9 cellular contexts compared by ENCODE assay signal in the genomic region with DNA sequence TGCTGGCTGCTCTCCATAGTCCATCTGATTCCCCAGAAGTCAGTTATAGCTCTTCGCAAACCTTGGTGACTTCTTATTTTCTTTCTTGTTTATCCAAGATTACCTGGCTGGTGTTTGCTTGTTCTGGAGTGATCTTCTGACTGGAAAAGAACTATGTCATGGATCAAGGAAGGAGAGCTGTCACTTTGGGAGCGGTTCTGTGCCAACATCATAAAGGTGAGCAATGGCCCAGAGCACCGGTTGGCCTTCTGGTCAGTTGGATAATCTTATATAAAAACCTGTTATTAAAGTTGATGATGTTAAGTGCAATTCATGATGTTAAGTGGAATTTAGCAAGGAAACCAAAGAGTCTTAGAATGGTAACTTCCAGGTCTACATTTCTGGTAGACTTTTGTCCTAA. TPM values are rescaled to one million over a fixed set of nuclear protein-coding genes. Genes with fewer than 3 reads are reported as not detected.
DNase-seq lines count a peak whose midpoint lies in the region; ATAC-seq and TF ChIP-seq lines count a peak whose summit lies in the region.
"Had no signal": no experiment of that assay in that cellular context is flagged by ENCODE, and none has a peak within 500 bp of the region (broad histone marks: within the 10 kb centered on the region; RNA-seq: fewer than 3 reads in every experiment).

No MANE protein-coding gene starts in this region.

- peak overlapping the region; percentile 9 for H4K91ac ChIP-seq in trophoblast cell (ENCODE audit: low read depth, low read length)

- H3K4me3 ChIP-seq in RWPE2 (ENCODE audit: severe bottlenecking) (peak overlapping the region; percentile 46), esophagus squamous epithelium (peak overlapping the region; percentile 50 to 83 (median 66)), trophoblast cell (ENCODE audit: low read depth, low read length) (no peak overlapping the region)

- DNase-seq in Calu3 (no peak), RWPE2 (ENCODE audit: low spot score) (no peak), esophagus squamous epithelium (lab: John Stamatoyannopoulos, UW) (no peak), trophoblast cell (no peak), T1000 (lab: John Stamatoyannopoulos, UW) (no peak), HPDE6-E6E7 (ENCODE audit: extremely low spot score) (no peak)

- H3K4me3 Mint-ChIP-seq in Calu3 (ENCODE audit: low read depth, unreplicated experiment): peak overlapping the region; percentile 91

- H2BK120ac ChIP-seq in trophoblast cell (ENCODE audit: insufficient read depth, low read length, poor library complexity): no peak overlapping the region

- no peak for TF ChIP-seq CTCF in Calu3 (IDR thresholded peaks at IDR 0.05; ENCODE audit: unreplicated experiment)
- TF ChIP-seq CTCF in RWPE2 (IDR thresholded peaks at IDR 0.05; ENCODE audit: poor library complexity, severe bottlenecking): no peak
- no peak for TF ChIP-seq CTCF in esophagus squamous epithelium (IDR thresholded peaks at IDR 0.05)

- no peak overlapping the region for H3K4ac ChIP-seq in trophoblast cell (ENCODE audit: low read depth, low read length)

- H2AK5ac ChIP-seq in trophoblast cell (ENCODE audit: low read length): no peak overlapping the region

- peak overlapping the region; percentile 83 for H4K8ac ChIP-seq in trophoblast cell (ENCODE audit: low read depth, low read length)

- H3K9me3 ChIP-seq in RWPE2 (ENCODE audit: severe bottlenecking): no peaks in the 10 kb centered on the region
- H3K9me3 ChIP-seq in esophagus squamous epithelium: no peaks in the 10 kb centered on the region
- H3K9me3 ChIP-seq in trophoblast cell (ENCODE audit: insufficient read depth, low read depth, low read length): no peaks in the 10 kb centered on the region

- H3K9me3 Mint-ChIP-seq in Calu3 (ENCODE audit: low read depth, unreplicated experiment): no peaks in the 10 kb centered on the region

- H3K18ac ChIP-seq in trophoblast cell (ENCODE audit: low read length): no peak overlapping the region

- peaks cover 2% of the 10 kb centered on the region for H3K79me2 ChIP-seq in trophoblast cell (ENCODE audit: control insufficient read depth, insufficient read depth, low read length, poor library complexity)

- H3K27me3 ChIP-seq in RWPE2 (ENCODE audit: insufficient read depth, poor library complexity, severe bottlenecking) (no peaks in the 10 kb centered on the region), esophagus squamous epithelium (no peaks in the 10 kb centered on the region), trophoblast cell (ENCODE audit: insufficient read depth, low read length) (no peaks in the 10 kb centered on the region)

- no peaks in the 10 kb centered on the region for H3K79me1 ChIP-seq in trophoblast cell (ENCODE audit: low read length)

- intact Hi-C loops in Calu3 (cut with micrococcal nuclease; ENCODE audit: unreplicated experiment) (no loop called here), esophagus squamous epithelium (cut with DNase I) (no loop called here)

- no TSS peak for BruUV-seq in Calu3 (replicated peaks; lab: Mats Ljungman, UMichigan)

- H3K27ac ChIP-seq in RWPE2 (ENCODE audit: poor library complexity, severe bottlenecking) (peak overlapping the region; percentile 30), esophagus squamous epithelium (peak overlapping the region; percentile 81 to 93 (median 85)), trophoblast cell (ENCODE audit: low read depth, low read length) (no peak overlapping the region)

- no peak overlapping the region for H2AFZ ChIP-seq in trophoblast cell (ENCODE audit: insufficient read depth, low read length, poor library complexity)

- ATAC-seq in RWPE2 (ENCODE audit: low read depth): no peak
- no peak for ATAC-seq in activated CD4-positive, CD25-positive, alpha-beta regulatory T cell treated with anti-CD3 and anti-CD28 coated beads, Interleukin-2, amount 50 U/mL, for 24 hours
- ATAC-seq in HG03108 (IDR thresholded peaks at IDR 0.05; ENCODE audit: unreplicated experiment): no peak

- 23 to 55% methylated on average over 3 of the region's 3 CpGs for WGBS in esophagus squamous epithelium, 2 donors
- WGBS in trophoblast cell (ENCODE audit: extremely low coverage, insufficient coverage, insufficient read length): no CpG with 5 or more reads among the region's 3 CpGs

- no peak for TF ChIP-seq POLR2A in esophagus squamous epithelium (IDR thresholded peaks at IDR 0.05)

- peak overlapping the region; percentile 95 for H3K27ac Mint-ChIP-seq in Calu3 (ENCODE audit: unreplicated experiment)

- H3K23ac ChIP-seq in trophoblast cell (ENCODE audit: low read length): no peak overlapping the region

- CTCF ChIA-PET in Calu3 (lab: Charles Lee): no interaction called here

- H3K4me1 ChIP-seq in RWPE2 (ENCODE audit: insufficient read depth, poor library complexity, severe bottlenecking) (peaks cover 5% of the 10 kb centered on the region), esophagus squamous epithelium (peaks cover 17 to 31% (median 20%) of the 10 kb centered on the region in 3 donors), trophoblast cell (ENCODE audit: control insufficient read depth in 1 of 2, insufficient read depth in 2 of 2, low read length in 2 of 2) (no peaks in the 10 kb centered on the region)

- H3K36me3 Mint-ChIP-seq in Calu3 (ENCODE audit: insufficient read depth, unreplicated experiment): peaks cover 18% of the 10 kb centered on the region

- H3K36me3 ChIP-seq in RWPE2 (ENCODE audit: low read depth) (peaks cover 32% of the 10 kb centered on the region), esophagus squamous epithelium (peaks cover under 1 to 42% (median 9%) of the 10 kb centered on the region in 3 donors), trophoblast cell (ENCODE audit: control insufficient read depth in 1 of 2, insufficient read depth in 2 of 2, low read length in 2 of 2) (peaks cover 15 to 17% of the 10 kb centered on the region in 2 experiments)

- no peaks in the 10 kb centered on the region for H3K4me1 Mint-ChIP-seq in Calu3 (ENCODE audit: low read depth, unreplicated experiment)

- no peak overlapping the region for H2BK12ac ChIP-seq in trophoblast cell (ENCODE audit: low read length)

- H3K14ac ChIP-seq in trophoblast cell (ENCODE audit: low read length): no peak overlapping the region

- H3K4me2 ChIP-seq in trophoblast cell (ENCODE audit: low read length): peak overlapping the region; percentile 93

- H4K12ac ChIP-seq in trophoblast cell (ENCODE audit: low read depth, low read length): peak overlapping the region; percentile 25

- H3K27me3 Mint-ChIP-seq in Calu3 (ENCODE audit: unreplicated experiment): no peaks in the 10 kb centered on the region

- H2BK5ac ChIP-seq in trophoblast cell (ENCODE audit: low read depth, low read length, poor library complexity): no peak overlapping the region

- H3K9ac ChIP-seq in trophoblast cell (ENCODE audit: low read length): peak overlapping the region; percentile 82

RNA-seq across cellular contexts. Expression of gene DHDDS, which starts 0.7 kb away (rescaled TPM):
- 32.8 and 42.8 TPM in 2 replicates for total RNA-seq in Calu3 (2022)
- 10 to 100 TPM; 30.3 to 49.7 (median 37.9) TPM for total RNA-seq in esophagus squamous epithelium
- polyA plus RNA-seq in trophoblast cell (2013): 46.2 and 49.7 TPM in 2 replicates

RNA-seq across cellular contexts. Expression of gene LIN28A, which starts 22.2 kb away (rescaled TPM):
- total RNA-seq in Calu3 (2022): not detected in 2 replicates
- not detected for total RNA-seq in esophagus squamous epithelium
- 48.2 and 51.4 TPM in 2 replicates for polyA plus RNA-seq in trophoblast cell (2013)
- total RNA-seq: RPMI7951 had no signal

RNA-seq across cellular contexts. Expression of gene HMGN2, which starts 39.4 kb away (rescaled TPM):
- total RNA-seq in Calu3 (2022) (269 and 290 TPM in 2 replicates), esophagus squamous epithelium (100 to 1,000 TPM; 105 to 312 (median 243) TPM)
- 468 and 486 TPM in 2 replicates for polyA plus RNA-seq in trophoblast cell (2013)
